ENCODE assay signal across 2 cellular contexts in genomic region chr17:76843068-76843467, GRCh38. TPM values are rescaled to one million over a fixed set of nuclear protein-coding genes. Genes with fewer than 3 reads are reported as not detected.
"Had no signal": no experiment of that assay in that cellular context is flagged by ENCODE, and none has a peak within 500 bp of the region (broad histone marks: within the 10 kb centered on the region; RNA-seq: fewer than 3 reads in every experiment).

No MANE protein-coding gene starts in this region.

RNA-seq across cellular contexts. Expression of gene MGAT5B, which starts 25.1 kb away (rescaled TPM):
- total RNA-seq: gastrocnemius medialis, left ventricle myocardium superior had no signal
